8 cellular contexts compared by ENCODE assay signal in the genomic region with DNA sequence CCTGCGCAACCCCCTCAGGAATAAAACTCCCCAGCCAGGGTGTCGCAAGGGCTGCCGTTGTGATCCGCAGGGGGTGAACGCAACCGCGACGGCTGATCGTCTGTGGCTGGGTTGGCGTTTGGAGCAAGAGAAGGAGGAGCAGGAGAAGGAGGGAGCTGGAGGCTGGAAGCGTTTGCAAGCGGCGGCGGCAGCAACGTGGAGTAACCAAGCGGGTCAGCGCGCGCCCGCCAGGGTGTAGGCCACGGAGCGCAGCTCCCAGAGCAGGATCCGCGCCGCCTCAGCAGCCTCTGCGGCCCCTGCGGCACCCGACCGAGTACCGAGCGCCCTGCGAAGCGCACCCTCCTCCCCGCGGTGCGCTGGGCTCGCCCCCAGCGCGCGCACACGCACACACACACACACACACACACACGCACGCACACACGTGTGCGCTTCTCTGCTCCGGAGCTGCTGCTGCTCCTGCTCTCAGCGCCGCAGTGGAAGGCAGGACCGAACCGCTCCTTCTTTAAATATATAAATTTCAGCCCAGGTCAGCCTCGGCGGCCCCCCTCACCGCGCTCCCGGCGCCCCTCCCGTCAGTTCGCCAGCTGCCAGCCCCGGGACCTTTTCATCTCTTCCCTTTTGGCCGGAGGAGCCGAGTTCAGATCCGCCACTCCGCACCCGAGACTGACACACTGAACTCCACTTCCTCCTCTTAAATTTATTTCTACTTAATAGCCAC. TPM values are rescaled to one million over a fixed set of nuclear protein-coding genes. Genes with fewer than 3 reads are reported as not detected.
DNase-seq lines count a peak whose midpoint lies in the region; ATAC-seq and TF ChIP-seq lines count a peak whose summit lies in the region.

No MANE protein-coding gene starts in this region.

- H3K27me3 ChIP-seq in endodermal cell (ENCODE audit: control insufficient read depth, insufficient read depth, low read length, poor library complexity, severe bottlenecking) = peaks cover 68% of the 10 kb centered on the region

- peaks cover 5% of the 10 kb centered on the region for H3K4me1 ChIP-seq in endodermal cell (ENCODE audit: control insufficient read depth, insufficient read depth, low read length)
- peaks cover 8% of the 10 kb centered on the region for H3K4me1 ChIP-seq in mesodermal cell (ENCODE audit: control insufficient read depth, insufficient read depth, low read length, poor library complexity, severe bottlenecking)

- H3K27ac Mint-ChIP-seq in endodermal cell = no peak overlapping the region

- H3K9ac ChIP-seq in endodermal cell (ENCODE audit: extremely low read depth, low read length, poor library complexity, severe bottlenecking) = peak overlapping the region; percentile 8

- H3K9me3 ChIP-seq in endodermal cell (ENCODE audit: control insufficient read depth, low read length) (peaks cover 8% of the 10 kb centered on the region), mesodermal cell (ENCODE audit: control insufficient read depth, low read length) (no peaks in the 10 kb centered on the region)

- H3K36me3 Mint-ChIP-seq in endodermal cell (ENCODE audit: low read depth) = no peaks in the 10 kb centered on the region

- peak overlapping the region; percentile 64 for H3K4me3 ChIP-seq in GM12865 (ENCODE audit: low read depth, low read length)
- H3K4me3 ChIP-seq in NB4 (ENCODE audit: low read depth, low read length) = peak overlapping the region; percentile 41
- H3K4me3 ChIP-seq in endodermal cell (ENCODE audit: low read length) = peak overlapping the region; percentile 87
- H3K4me3 ChIP-seq in mesodermal cell (ENCODE audit: extremely low read depth, insufficient read depth, low read length, poor library complexity, severe bottlenecking) = peak overlapping the region; percentile 84

- H3K4me1 Mint-ChIP-seq in endodermal cell = peaks cover 32% of the 10 kb centered on the region

- H3K27ac ChIP-seq in VCaP (peak overlapping the region; percentile 67), endodermal cell (ENCODE audit: low read depth, low read length) (no peak overlapping the region), mesodermal cell (ENCODE audit: low read depth, low read length, severe bottlenecking) (peak overlapping the region; percentile 71), temporal lobe (ENCODE audit: low read depth, low read length) (peak overlapping the region; percentile 65)

- peaks cover 40% of the 10 kb centered on the region for H3K27me3 Mint-ChIP-seq in endodermal cell (ENCODE audit: insufficient read depth)

- TF ChIP-seq CTCF in GM12865 (IDR thresholded peaks at IDR 0.05; ENCODE audit: insufficient read depth, low read depth, low read length, missing control alignments) = no peak
- no peak for TF ChIP-seq CTCF in NB4 (IDR thresholded peaks at IDR 0.05; ENCODE audit: low read depth, low read length)
- TF ChIP-seq CTCF in VCaP (conservative IDR thresholded peaks at IDR 0.05) = 0 out of 2 replicates have a peak, but pooled peaks have one; percentile 10
- peak; percentile 25 for TF ChIP-seq CTCF in endodermal cell (conservative IDR thresholded peaks at IDR 0.05)

- H3K9me3 Mint-ChIP-seq in endodermal cell = no peaks in the 10 kb centered on the region

- peak; percentile 58 for ATAC-seq in HG02610 (IDR thresholded peaks at IDR 0.05; ENCODE audit: unreplicated experiment)

- 1 to 2% methylated on average over 9 to 64 of the region's 64 CpGs for WGBS in endodermal cell (ENCODE audit: insufficient coverage in 1 of 2, insufficient read length in 1 of 2), 2 experiments
- 1% methylated on average over 22 to 45 of the region's 64 CpGs for WGBS in mesodermal cell (ENCODE audit: insufficient coverage in 2 of 2), 2 experiments

- H3K36me3 ChIP-seq in endodermal cell (ENCODE audit: control insufficient read depth, insufficient read depth, low read length) (peaks cover 5% of the 10 kb centered on the region), mesodermal cell (ENCODE audit: control insufficient read depth, insufficient read depth, low read length) (no peaks in the 10 kb centered on the region)

- H3K4me3 Mint-ChIP-seq in endodermal cell = no peak overlapping the region

- TF ChIP-seq POLR2A in NB4 (IDR thresholded peaks at IDR 0.05; ENCODE audit: extremely low read depth, insufficient read length) = no peak

- DNase-seq in A172 (ENCODE audit: low spot score) (peak; percentile 53), GM12865 (ENCODE audit: low read depth) (peak; percentile 73), NB4 (ENCODE audit: low read depth) (peak; percentile 76), endodermal cell (peak; percentile 85)

RNA-seq across cellular contexts. Expression of gene TGFB2, which starts 0.7 kb away (rescaled TPM):
- 65.5 and 87.6 TPM in 2 replicates for total RNA-seq in A172 (2014; rRNA removed; shearing (Covaris generic))
- total RNA-seq in endodermal cell = 1 to 10 TPM in 1 of 2 donors, under 1 TPM in 1; 0.11 to 1.2 TPM
- polyA plus RNA-seq in endodermal cell (2013, experiment 1 of 2) = 16.2 TPM
- polyA plus RNA-seq in endodermal cell (2013, experiment 2 of 2) = 17.1 TPM
- polyA plus RNA-seq in mesodermal cell (2013, experiment 1 of 2) = 74.9 TPM
- 66.7 TPM for polyA plus RNA-seq in mesodermal cell (2013, experiment 2 of 2)
- total RNA-seq in temporal lobe = 23.1 TPM

Comparison
In these comparisons a context has a peak if more than half of its experiments do, and no peak if none do; other contexts are left out.
1. CTCF ChIP-seq: peak in VCaP (single experiment) and endodermal cell (single experiment); none in GM12865 (single experiment) and NB4 (single experiment).
2. RNA of gene TGFB2, which starts 0.7 kb away (total RNA-seq): 65.5 to 87.6 TPM in A172 and 23.1 TPM in temporal lobe (single experiment); 0.11 to 1.2 TPM in endodermal cell; every median in the first group is over 10 times any median in the second.
3. Peak in every context shown above with its lines, with median percentiles within 50 percentile points of each other: DNase-seq and H3K4me3 ChIP-seq.